1 cellular context compared by ENCODE assay signal in the genomic region with DNA sequence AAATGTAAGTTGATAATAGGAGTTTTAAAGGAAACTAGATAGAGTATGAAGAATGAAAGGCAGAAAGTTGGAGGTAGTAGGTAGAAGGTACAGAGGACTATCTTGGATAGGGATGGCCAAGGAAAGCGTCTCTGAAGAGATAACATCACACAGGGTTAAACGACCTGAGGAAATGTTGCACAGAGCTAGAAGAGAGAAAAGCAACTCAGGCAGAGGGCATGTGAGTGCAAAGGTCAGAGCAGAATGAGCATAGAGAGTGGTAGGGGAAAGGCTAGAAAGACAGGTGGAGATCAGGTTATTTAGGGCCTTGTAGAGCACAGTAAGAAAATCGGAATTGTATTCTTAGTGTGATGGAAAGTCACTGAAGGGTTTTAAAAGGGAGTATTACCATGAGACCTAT.
TF ChIP-seq lines count a peak whose summit lies in the region.

No MANE protein-coding gene starts in this region.

TF ChIP-seq in HepG2, 621 proteins besides CTCF, POLR2A, EP300 and RAD21 (continued from another document):
- TF ChIP-seq ZMYM4 (CRISPR knock-in tag; IDR thresholded peaks at IDR 0.05), result 0 out of 2 replicates have a peak, but pooled peaks have one; percentile 32
- TF ChIP-seq POGZ (CRISPR knock-in tag; IDR thresholded peaks at IDR 0.05), result 0 out of 2 replicates have a peak, but pooled peaks have one; percentile 46
- TF ChIP-seq, protein P1, sequence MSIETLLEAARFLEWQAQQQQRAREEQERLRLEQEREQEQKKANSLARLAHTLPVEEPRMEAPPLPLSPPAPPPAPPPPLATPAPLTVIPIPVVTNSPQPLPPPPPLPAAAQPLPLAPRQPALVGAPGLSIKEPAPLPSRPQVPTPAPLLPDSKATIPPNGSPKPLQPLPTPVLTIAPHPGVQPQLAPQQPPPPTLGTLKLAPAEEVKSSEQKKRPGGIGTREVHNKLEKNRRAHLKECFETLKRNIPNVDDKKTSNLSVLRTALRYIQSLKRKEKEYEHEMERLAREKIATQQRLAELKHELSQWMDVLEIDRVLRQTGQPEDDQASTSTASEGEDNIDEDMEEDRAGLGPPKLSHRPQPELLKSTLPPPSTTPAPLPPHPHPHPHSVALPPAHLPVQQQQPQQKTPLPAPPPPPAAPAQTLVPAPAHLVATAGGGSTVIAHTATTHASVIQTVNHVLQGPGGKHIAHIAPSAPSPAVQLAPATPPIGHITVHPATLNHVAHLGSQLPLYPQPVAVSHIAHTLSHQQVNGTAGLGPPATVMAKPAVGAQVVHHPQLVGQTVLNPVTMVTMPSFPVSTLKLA (IDR thresholded peaks at IDR 0.05), result no peak
- peak; percentile 66; the same call in 1 of the 2 replicates for TF ChIP-seq ZNF652 (CRISPR knock-in tag; IDR thresholded peaks at IDR 0.05; ENCODE audit: borderline replicate concordance, low read depth)
- peak; percentile 59; the same call in 1 of the 2 replicates for TF ChIP-seq HNF4A (CRISPR knock-in tag; IDR thresholded peaks at IDR 0.05)
- TF ChIP-seq ZNF644 (CRISPR knock-in tag; IDR thresholded peaks at IDR 0.05; ENCODE audit: low read depth), result 0 out of 2 replicates have a peak, but pooled peaks have one; percentile 21
- 0 out of 2 replicates have a peak, but pooled peaks have one; percentile 12 for TF ChIP-seq RXRB (CRISPR knock-in tag; IDR thresholded peaks at IDR 0.05; ENCODE audit: borderline replicate concordance)
- TF ChIP-seq SNAPC2 (CRISPR knock-in tag; IDR thresholded peaks at IDR 0.05), result no peak
- TF ChIP-seq, protein P2, sequence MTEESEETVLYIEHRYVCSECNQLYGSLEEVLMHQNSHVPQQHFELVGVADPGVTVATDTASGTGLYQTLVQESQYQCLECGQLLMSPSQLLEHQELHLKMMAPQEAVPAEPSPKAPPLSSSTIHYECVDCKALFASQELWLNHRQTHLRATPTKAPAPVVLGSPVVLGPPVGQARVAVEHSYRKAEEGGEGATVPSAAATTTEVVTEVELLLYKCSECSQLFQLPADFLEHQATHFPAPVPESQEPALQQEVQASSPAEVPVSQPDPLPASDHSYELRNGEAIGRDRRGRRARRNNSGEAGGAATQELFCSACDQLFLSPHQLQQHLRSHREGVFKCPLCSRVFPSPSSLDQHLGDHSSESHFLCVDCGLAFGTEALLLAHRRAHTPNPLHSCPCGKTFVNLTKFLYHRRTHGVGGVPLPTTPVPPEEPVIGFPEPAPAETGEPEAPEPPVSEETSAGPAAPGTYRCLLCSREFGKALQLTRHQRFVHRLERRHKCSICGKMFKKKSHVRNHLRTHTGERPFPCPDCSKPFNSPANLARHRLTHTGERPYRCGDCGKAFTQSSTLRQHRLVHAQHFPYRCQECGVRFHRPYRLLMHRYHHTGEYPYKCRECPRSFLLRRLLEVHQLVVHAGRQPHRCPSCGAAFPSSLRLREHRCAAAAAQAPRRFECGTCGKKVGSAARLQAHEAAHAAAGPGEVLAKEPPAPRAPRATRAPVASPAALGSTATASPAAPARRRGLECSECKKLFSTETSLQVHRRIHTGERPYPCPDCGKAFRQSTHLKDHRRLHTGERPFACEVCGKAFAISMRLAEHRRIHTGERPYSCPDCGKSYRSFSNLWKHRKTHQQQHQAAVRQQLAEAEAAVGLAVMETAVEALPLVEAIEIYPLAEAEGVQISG (CRISPR knock-in tag; IDR thresholded peaks at IDR 0.05), result peak; percentile 67; the same call in 1 of the 2 replicates
- TF ChIP-seq ZNF350 (CRISPR knock-in tag; IDR thresholded peaks at IDR 0.05; ENCODE audit: borderline replicate concordance, low read depth), result no peak
- TF ChIP-seq ZNF788 (CRISPR knock-in tag; IDR thresholded peaks at IDR 0.05; ENCODE audit: borderline replicate concordance), result no peak
- TF ChIP-seq KLF12 (CRISPR knock-in tag; IDR thresholded peaks at IDR 0.05; ENCODE audit: borderline replicate concordance), result no peak
- TF ChIP-seq GFI1 (CRISPR knock-in tag; IDR thresholded peaks at IDR 0.05; ENCODE audit: borderline replicate concordance), result no peak
- TF ChIP-seq, protein P3, sequence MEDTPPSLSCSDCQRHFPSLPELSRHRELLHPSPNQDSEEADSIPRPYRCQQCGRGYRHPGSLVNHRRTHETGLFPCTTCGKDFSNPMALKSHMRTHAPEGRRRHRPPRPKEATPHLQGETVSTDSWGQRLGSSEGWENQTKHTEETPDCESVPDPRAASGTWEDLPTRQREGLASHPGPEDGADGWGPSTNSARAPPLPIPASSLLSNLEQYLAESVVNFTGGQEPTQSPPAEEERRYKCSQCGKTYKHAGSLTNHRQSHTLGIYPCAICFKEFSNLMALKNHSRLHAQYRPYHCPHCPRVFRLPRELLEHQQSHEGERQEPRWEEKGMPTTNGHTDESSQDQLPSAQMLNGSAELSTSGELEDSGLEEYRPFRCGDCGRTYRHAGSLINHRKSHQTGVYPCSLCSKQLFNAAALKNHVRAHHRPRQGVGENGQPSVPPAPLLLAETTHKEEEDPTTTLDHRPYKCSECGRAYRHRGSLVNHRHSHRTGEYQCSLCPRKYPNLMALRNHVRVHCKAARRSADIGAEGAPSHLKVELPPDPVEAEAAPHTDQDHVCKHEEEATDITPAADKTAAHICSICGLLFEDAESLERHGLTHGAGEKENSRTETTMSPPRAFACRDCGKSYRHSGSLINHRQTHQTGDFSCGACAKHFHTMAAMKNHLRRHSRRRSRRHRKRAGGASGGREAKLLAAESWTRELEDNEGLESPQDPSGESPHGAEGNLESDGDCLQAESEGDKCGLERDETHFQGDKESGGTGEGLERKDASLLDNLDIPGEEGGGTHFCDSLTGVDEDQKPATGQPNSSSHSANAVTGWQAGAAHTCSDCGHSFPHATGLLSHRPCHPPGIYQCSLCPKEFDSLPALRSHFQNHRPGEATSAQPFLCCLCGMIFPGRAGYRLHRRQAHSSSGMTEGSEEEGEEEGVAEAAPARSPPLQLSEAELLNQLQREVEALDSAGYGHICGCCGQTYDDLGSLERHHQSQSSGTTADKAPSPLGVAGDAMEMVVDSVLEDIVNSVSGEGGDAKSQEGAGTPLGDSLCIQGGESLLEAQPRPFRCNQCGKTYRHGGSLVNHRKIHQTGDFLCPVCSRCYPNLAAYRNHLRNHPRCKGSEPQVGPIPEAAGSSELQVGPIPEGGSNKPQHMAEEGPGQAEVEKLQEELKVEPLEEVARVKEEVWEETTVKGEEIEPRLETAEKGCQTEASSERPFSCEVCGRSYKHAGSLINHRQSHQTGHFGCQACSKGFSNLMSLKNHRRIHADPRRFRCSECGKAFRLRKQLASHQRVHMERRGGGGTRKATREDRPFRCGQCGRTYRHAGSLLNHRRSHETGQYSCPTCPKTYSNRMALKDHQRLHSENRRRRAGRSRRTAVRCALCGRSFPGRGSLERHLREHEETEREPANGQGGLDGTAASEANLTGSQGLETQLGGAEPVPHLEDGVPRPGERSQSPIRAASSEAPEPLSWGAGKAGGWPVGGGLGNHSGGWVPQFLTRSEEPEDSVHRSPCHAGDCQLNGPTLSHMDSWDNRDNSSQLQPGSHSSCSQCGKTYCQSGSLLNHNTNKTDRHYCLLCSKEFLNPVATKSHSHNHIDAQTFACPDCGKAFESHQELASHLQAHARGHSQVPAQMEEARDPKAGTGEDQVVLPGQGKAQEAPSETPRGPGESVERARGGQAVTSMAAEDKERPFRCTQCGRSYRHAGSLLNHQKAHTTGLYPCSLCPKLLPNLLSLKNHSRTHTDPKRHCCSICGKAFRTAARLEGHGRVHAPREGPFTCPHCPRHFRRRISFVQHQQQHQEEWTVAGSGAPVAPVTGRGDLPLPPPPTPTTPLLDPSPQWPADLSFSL (CRISPR knock-in tag; IDR thresholded peaks at IDR 0.05), result no peak
